ENCODE assay signal across 8 cellular contexts in genomic region chr5:139394654-139395566, GRCh38. TPM values are rescaled to one million over a fixed set of nuclear protein-coding genes. Genes with fewer than 3 reads are reported as not detected.
A peak's percentile ranks its signal among the peaks of the same experiment; 100 is the strongest.
DNase-seq lines count a peak whose midpoint lies in the region; ATAC-seq, FAIRE-seq and TF ChIP-seq lines count a peak whose summit lies in the region.

TSS of gene PROB1 (minus strand) at chr5:139395104. CDS start at chr5:139395081, 23 bp downstream.

- H3K4me2 ChIP-seq in H1 (ENCODE audit: insufficient read depth in 1 of 2, low read depth in 2 of 2, low read length in 2 of 2), result peak within 1 kb of the TSS; percentile 82 to 85

- H3K4me1 Mint-ChIP-seq in IgD-negative memory B cell, result peaks cover 19 to 33% (median 22%) of the 10 kb centered on the region in 3 donors
- H3K4me1 Mint-ChIP-seq in naive B cell, result peaks cover 23 to 41% (median 28%) of the 10 kb centered on the region in 3 donors

- peaks cover 8% of the 10 kb centered on the region; the same call in 1 of the 2 replicates for H3K27me3 ChIP-seq in ACC112 (ENCODE audit: insufficient read depth, low read length)
- H3K27me3 ChIP-seq in H1 (replicated peaks in 1 of 4; ENCODE audit: control insufficient read depth in 3 of 4, extremely low read depth in 1 of 4, insufficient read depth in 3 of 4, low read length in 3 of 4), result peaks cover 14 to 34% (median 28%) of the 10 kb centered on the region in 4 experiments; a peak in 6 of 7 replicates

- H2BK20ac ChIP-seq in H1 (ENCODE audit: low read length), result no peak within 1 kb of the TSS

- 23% methylated on average over 46 of the region's 76 CpGs; no CpG with 5 or more reads in 1 of the 2 experiments for WGBS in H1 (ENCODE audit: extremely low coverage in 1 of 2, insufficient coverage in 1 of 2, insufficient read length in 1 of 2, insufficient replicate concordance in 2 of 2, low coverage in 1 of 2, low lambda C conversion rate in 2 of 2, missing lambda C conversion rate in 1 of 2), 2 experiments

- H3K79me1 ChIP-seq in H1 (ENCODE audit: low read depth, low read length), result no peaks in the 10 kb centered on the region

- H2BK120ac ChIP-seq in H1 (replicated peaks; ENCODE audit: low read depth, low read length), result no peak within 1 kb of the TSS

- ATAC-seq in naive B cell (ENCODE audit: low read depth in 2 of 2), result no peak
- no peak for ATAC-seq in GM19452 (IDR thresholded peaks at IDR 0.05; ENCODE audit: unreplicated experiment)

- H4K5ac ChIP-seq in H1 (ENCODE audit: insufficient read length, low read depth, low read length), result no peak within 1 kb of the TSS

- H3K9me3 Mint-ChIP-seq in IgD-negative memory B cell (no peaks in the 10 kb centered on the region), naive B cell (no peaks in the 10 kb centered on the region)

- H3K9ac ChIP-seq in H1 (replicated peaks in 1 of 4; ENCODE audit: extremely low read depth in 1 of 4, low read depth in 3 of 4, low read length in 3 of 4), result peak within 1 kb of the TSS in 3 of 4 experiments; percentile 32 to 37 (median 34); a peak in 5 of 7 replicates

- no peaks in the 10 kb centered on the region for H3K36me3 ChIP-seq in ACC112 (ENCODE audit: insufficient read depth, low read length)
- no peaks in the 10 kb centered on the region for H3K36me3 ChIP-seq in H1 (ENCODE audit: control insufficient read depth in 2 of 4, insufficient read depth in 4 of 4, low read length in 3 of 4)

- no peak within 1 kb of the TSS for H2AK5ac ChIP-seq in H1 (ENCODE audit: low read depth, low read length)

- peaks cover 27% of the 10 kb centered on the region; the same call in 1 of the 2 replicates for H3K23me2 ChIP-seq in H1 (ENCODE audit: low read depth, low read length)

- no peak within 1 kb of the TSS; the same call in 1 of the 2 replicates for H2BK12ac ChIP-seq in H1 (ENCODE audit: low read depth, low read length)

- no peak for TF ChIP-seq CTCF in H1 (IDR thresholded peaks at IDR 0.05; ENCODE audit: control extremely low read depth in 1 of 3, insufficient read depth in 1 of 3, low read depth in 1 of 3, low read length in 3 of 3)

- no peak within 1 kb of the TSS for H3K27ac ChIP-seq in ACC112 (ENCODE audit: low read depth, low read length)
- no peak within 1 kb of the TSS for H3K27ac ChIP-seq in H1 (ENCODE audit: low read depth, low read length)

- no peak within 1 kb of the TSS for H2BK5ac ChIP-seq in H1 (ENCODE audit: low read depth, low read length)

- H3K79me2 ChIP-seq in ACC112 (ENCODE audit: control insufficient read depth, insufficient read depth, low read length, unreplicated experiment) (no peaks in the 10 kb centered on the region), H1 (ENCODE audit: control insufficient read depth in 1 of 2, insufficient read depth in 2 of 2, low read length in 2 of 2) (no peaks in the 10 kb centered on the region)

- no peak within 1 kb of the TSS for H3K56ac ChIP-seq in H1 (replicated peaks; ENCODE audit: insufficient read length, low read depth, low read length)

- H2AFZ ChIP-seq in ACC112 (ENCODE audit: low read length, unreplicated experiment) (peak within 1 kb of the TSS; percentile 28), H1 (ENCODE audit: low read length) (peak within 1 kb of the TSS; percentile 56; the same call in 1 of the 2 replicates)

- CTCF ChIA-PET in H1 (lab: Charles Lee; ENCODE audit: partially characterized antibody), result interaction anchor here (1.1 to 1.8 kb wide), 9 partner anchors 10 to 908 kb away, joined by 3 to 6 read pairs (median 3); partner anchors contain the start of gene PAIP2

- H3K36me3 Mint-ChIP-seq in IgD-negative memory B cell (peaks cover 2% of the 10 kb centered on the region), naive B cell (no peaks in the 10 kb centered on the region)

- H4K91ac ChIP-seq in H1 (replicated peaks; ENCODE audit: insufficient read length, low read length), result peak within 1 kb of the TSS; percentile 62

- H3K4me3 ChIP-seq in ACC112 (ENCODE audit: low read depth, low read length) (peak within 1 kb of the TSS; percentile 77), H1 (ENCODE audit: extremely low read depth in 1 of 4, insufficient read depth in 2 of 4, low read depth in 3 of 4, low read length in 4 of 4) (peak within 1 kb of the TSS; percentile 42 to 68 (median 54))

- no peak within 1 kb of the TSS for H2BK15ac ChIP-seq in H1 (ENCODE audit: low read length)

- peaks cover 0 to 3% of the 10 kb centered on the region in 2 experiments for H4K20me1 ChIP-seq in H1 (replicated peaks in 1 of 2; ENCODE audit: control insufficient read depth in 1 of 2, insufficient read depth in 2 of 2, low read length in 2 of 2)

- POLR2A ChIA-PET in H1 (lab: Charles Lee; ENCODE audit: partially characterized antibody), result interaction anchor here (0.5 to 3.9 kb wide), 18 partner anchors 7 to 239 kb away, joined by 3 to 16 read pairs (median 5); partner anchors contain the start of genes MATR3 and PAIP2

- peak within 1 kb of the TSS in 1 of 3 donors; percentile 96 for H3K27ac Mint-ChIP-seq in IgD-negative memory B cell
- H3K27ac Mint-ChIP-seq in naive B cell, result peak within 1 kb of the TSS in 1 of 6 donors; percentile 54

- H3K27me3 Mint-ChIP-seq in IgD-negative memory B cell (no peaks in the 10 kb centered on the region), naive B cell (no peaks in the 10 kb centered on the region)

- no peak within 1 kb of the TSS for H3K23ac ChIP-seq in H1 (ENCODE audit: insufficient read length)

- no peak for TF ChIP-seq EP300 in H1 (IDR thresholded peaks at IDR 0.05; ENCODE audit: borderline replicate concordance in 1 of 2, low read depth in 2 of 2, low read length in 2 of 2)

- no peak within 1 kb of the TSS for H3K14ac ChIP-seq in H1 (ENCODE audit: insufficient read length)

- TF ChIP-seq RAD21 in H1 (IDR thresholded peaks at IDR 0.05 in 1 of 2, conservative IDR thresholded peaks at IDR 0.05 in 1 of 2; ENCODE audit: low read depth in 2 of 2, low read length in 2 of 2), result no peak

- peak within 1 kb of the TSS; percentile 77 to 96 (median 90) for H3K4me3 Mint-ChIP-seq in IgD-negative memory B cell
- H3K4me3 Mint-ChIP-seq in naive B cell, result peak within 1 kb of the TSS in 7 of 8 donors; percentile 83 to 97 (median 97)

- H4K8ac ChIP-seq in H1 (ENCODE audit: extremely low read depth, insufficient read depth, low read length), result peak within 1 kb of the TSS; percentile 74; the same call in 1 of the 2 replicates

- H3K9me3 ChIP-seq in H1 (ENCODE audit: insufficient read depth in 2 of 2, low read depth in 1 of 2, low read length in 1 of 2), result no peaks in the 10 kb centered on the region

- H3K4ac ChIP-seq in H1 (replicated peaks; ENCODE audit: insufficient read length, low read depth, low read length), result no peak within 1 kb of the TSS

- H3K4me1 ChIP-seq in ACC112 (ENCODE audit: control insufficient read depth, insufficient read depth, low read length, unreplicated experiment) (peaks cover 14% of the 10 kb centered on the region), H1 (replicated peaks in 1 of 4; ENCODE audit: control insufficient read depth in 3 of 4, insufficient read depth in 4 of 4, low read length in 3 of 4) (peaks cover 0 to 29% (median 15%) of the 10 kb centered on the region in 4 experiments; a peak in 6 of 7 replicates)

- H3K18ac ChIP-seq in H1 (ENCODE audit: extremely low read depth, low read length), result peak within 1 kb of the TSS; percentile 71

- TF ChIP-seq POLR2A in H1 (IDR thresholded peaks at IDR 0.05; ENCODE audit: control extremely low read depth in 1 of 2, low read depth in 2 of 2, low read length in 2 of 2), result no peak

- no peak for DNase-seq in H1 (ENCODE audit: low read depth in 1 of 2, low spot score in 2 of 2)
- no peak for DNase-seq in naive B cell
- no peak for DNase-seq in iPS-NIHi11 (ENCODE audit: low spot score)
- no peak for DNase-seq in HPDE6-E6E7 (ENCODE audit: extremely low spot score)
- no peak for DNase-seq in cortex of kidney (lab: John Stamatoyannopoulos, UW)

- no peak for FAIRE-seq in H1 (lab: Jason Lieb, UNC)

TF ChIP-seq in H1, 55 proteins besides CTCF, POLR2A, EP300 and RAD21:
- TF ChIP-seq MAX (IDR thresholded peaks at IDR 0.05) (0 out of 2 replicates have a peak, but pooled peaks have one; percentile 12), SUZ12 (IDR thresholded peaks at IDR 0.05; ENCODE audit: low read length) (0 out of 2 replicates have a peak, but pooled peaks have one; percentile 5), ASH2L (IDR thresholded peaks at IDR 0.05; ENCODE audit: low read length) (peak; percentile 27), CTBP2 (IDR thresholded peaks at IDR 0.05; ENCODE audit: borderline replicate concordance, insufficient read depth, insufficient read length, low read length) (peak; percentile 64), GABPA (IDR thresholded peaks at IDR 0.05; ENCODE audit: borderline replicate concordance, insufficient read depth, low read length) (0 out of 2 replicates have a peak, but pooled peaks have one; percentile 10), CBX5 (IDR thresholded peaks at IDR 0.05; ENCODE audit: low read depth, low read length) (no peak)

RNA-seq across cellular contexts. Expression of gene PROB1, which starts in this region (rescaled TPM):
- polyA plus RNA-seq in IgD-negative memory B cell (1.5 TPM), H1 (2011; rRNA removed) (0.89 and 1.9 TPM in 2 replicates), naive B cell (ENCODE audit: low read depth in 6 of 6) (1 to 10 TPM in 3 of 6 donors, under 1 TPM in 3; 0.67 to 2.5 (median 1.1) TPM)
- 3.1 and 3.3 TPM in 2 replicates for total RNA-seq in H1 (2021; fragmentation: NEBNext Ultra II Directional; extraction: Animal tissue kit (Norgen Biotek cat#: 25700))
- 1.5 TPM for polyA plus RNA-seq in H1 (2011; cell fraction: cytosol; rRNA removed)
- 2.0 TPM for polyA plus RNA-seq in H1 (2011; cell fraction: nucleus; rRNA removed)
- polyA plus RNA-seq in H1 (2012, experiment 1 of 2), result 1.7 to 2.4 TPM (median 2.3 TPM) in 4 replicates
- 2.1 TPM for polyA plus RNA-seq in H1 (2012, experiment 2 of 2)
- 1.8 TPM for polyA plus RNA-seq in H1 (2013, experiment 1 of 2)
- polyA plus RNA-seq in H1 (2013, experiment 2 of 2), result 1.7 TPM
- 0.44 and 0.73 TPM in 2 replicates for polyA minus RNA-seq in H1 (2011; rRNA and poly(A)+ RNA removed)
- polyA minus RNA-seq in H1 (2011; cell fraction: cytosol; rRNA and poly(A)+ RNA removed), result 1.3 TPM
- 2.4 TPM for polyA minus RNA-seq in H1 (2011; cell fraction: nucleus; rRNA and poly(A)+ RNA removed)
